ENCODE assay signal across 1 cellular context in the genomic region with DNA sequence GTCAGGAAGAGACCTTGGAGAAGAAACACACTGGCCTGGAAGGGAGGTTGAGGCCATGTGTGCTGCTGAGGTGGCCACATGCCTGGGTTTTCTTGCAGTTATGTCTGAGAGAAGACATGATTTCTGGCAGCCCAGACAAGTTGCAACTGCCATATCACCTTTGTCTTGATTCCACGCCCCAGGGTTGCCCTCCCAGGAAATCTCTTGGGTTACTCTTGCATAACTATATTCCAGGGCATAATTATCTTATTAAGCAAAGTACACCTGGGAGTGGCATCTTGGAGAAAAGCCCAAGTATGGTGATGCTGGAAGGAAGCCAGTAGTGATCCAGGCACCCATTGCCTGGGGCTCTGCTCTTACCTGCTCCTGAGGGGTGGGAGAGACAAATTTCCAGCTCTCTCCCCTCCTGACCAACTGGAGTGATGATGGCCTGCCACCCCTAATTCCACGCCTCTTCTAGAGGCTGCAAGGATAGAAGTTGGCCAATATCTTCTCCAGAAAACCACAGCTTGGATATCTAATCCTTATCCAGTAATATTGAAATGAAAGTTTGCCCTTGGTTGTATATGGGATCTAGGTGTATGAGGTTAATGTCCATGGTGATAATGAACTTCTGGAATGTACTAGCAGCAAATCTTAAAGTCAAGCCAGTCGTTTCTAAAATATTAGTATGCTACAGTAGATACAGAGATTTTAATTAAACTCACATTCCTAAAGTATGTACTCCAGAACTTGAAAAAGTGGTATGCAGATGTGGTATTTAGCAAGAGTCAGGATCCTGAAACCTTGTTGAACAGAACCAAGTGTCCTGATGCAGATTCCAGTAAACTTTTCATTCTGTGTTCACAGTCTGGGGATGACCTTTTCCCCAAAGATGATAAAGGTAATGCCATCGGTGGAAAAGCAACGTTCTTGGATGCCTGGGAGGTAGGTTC.
TF ChIP-seq lines count a peak whose summit lies in the region.

No MANE protein-coding gene starts in this region.

TF ChIP-seq in HepG2, 621 proteins besides CTCF, POLR2A, EP300 and RAD21:
- TF ChIP-seq POLR2G (IDR thresholded peaks at IDR 0.05; ENCODE audit: low read depth, low read length) (peak; percentile 52; the same call in 1 of the 2 replicates), PHB2 (IDR thresholded peaks at IDR 0.05; ENCODE audit: partially characterized antibody) (no peak)
- TF ChIP-seq, protein P1, sequence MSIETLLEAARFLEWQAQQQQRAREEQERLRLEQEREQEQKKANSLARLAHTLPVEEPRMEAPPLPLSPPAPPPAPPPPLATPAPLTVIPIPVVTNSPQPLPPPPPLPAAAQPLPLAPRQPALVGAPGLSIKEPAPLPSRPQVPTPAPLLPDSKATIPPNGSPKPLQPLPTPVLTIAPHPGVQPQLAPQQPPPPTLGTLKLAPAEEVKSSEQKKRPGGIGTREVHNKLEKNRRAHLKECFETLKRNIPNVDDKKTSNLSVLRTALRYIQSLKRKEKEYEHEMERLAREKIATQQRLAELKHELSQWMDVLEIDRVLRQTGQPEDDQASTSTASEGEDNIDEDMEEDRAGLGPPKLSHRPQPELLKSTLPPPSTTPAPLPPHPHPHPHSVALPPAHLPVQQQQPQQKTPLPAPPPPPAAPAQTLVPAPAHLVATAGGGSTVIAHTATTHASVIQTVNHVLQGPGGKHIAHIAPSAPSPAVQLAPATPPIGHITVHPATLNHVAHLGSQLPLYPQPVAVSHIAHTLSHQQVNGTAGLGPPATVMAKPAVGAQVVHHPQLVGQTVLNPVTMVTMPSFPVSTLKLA (IDR thresholded peaks at IDR 0.05) = peak; percentile 35; the same call in 1 of the 2 replicates
TF ChIP-seq in HepG2: peak in this region for 2.
